In the genomic region with DNA sequence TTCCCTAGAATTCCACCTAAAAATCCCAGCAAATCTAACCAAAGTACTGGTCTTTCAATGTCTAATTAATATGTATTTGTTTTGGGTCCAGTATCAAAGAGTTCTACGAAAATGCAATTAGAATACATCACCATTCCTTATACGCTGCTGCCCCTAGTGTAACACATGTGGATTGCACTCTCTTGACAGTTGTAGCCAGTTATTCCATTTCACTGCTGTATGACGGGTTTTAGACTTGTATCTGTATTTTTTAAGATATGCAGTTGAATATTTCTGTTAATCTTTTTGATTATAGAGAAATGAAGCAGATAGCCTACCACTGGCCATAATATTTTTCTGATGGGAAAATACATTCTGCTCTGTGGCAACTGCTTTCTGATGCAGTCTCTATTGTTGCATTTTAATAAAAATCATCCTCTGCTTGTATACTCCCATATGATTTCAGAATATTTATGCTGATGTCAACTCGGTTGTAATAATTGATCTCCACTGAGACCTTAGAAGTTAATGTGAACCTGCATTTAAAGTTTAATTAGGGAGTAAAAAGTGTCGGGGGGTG, we compare ENCODE assay signal across 8 cellular contexts. TPM values are rescaled to one million over a fixed set of nuclear protein-coding genes. Genes with fewer than 3 reads are reported as not detected.
A peak's percentile ranks its signal among the peaks of the same experiment; 100 is the strongest.
DNase-seq lines count a peak whose midpoint lies in the region; ATAC-seq and TF ChIP-seq lines count a peak whose summit lies in the region.

No MANE protein-coding gene starts in this region.

- H3K4me1 ChIP-seq in neuron (ENCODE audit: insufficient read depth, low read length), result peaks cover 6% of the 10 kb centered on the region

- no peaks in the 10 kb centered on the region for H3K9me3 ChIP-seq in neuron (ENCODE audit: low read length)

- H3K4me3 ChIP-seq in fibroblast of mammary gland (ENCODE audit: control insufficient read depth, low read depth, low read length), result no peak overlapping the region
- H3K4me3 ChIP-seq in neuron (ENCODE audit: low read length), result peak overlapping the region; percentile 24

- DNase-seq in DMS153 (lab: John Stamatoyannopoulos, UW) (peak; percentile 21), NCI-H1694 treated with DMSO at 0.1 percent for 48 hours (lab: John Stamatoyannopoulos, UW) (peak; percentile 21), fibroblast of mammary gland (ENCODE audit: low read depth) (peak; percentile 36), ureter (ENCODE audit: low spot score) (no peak)
- peak; percentile 17 for DNase-seq in activated CD4-positive, alpha-beta memory T cell treated with anti-CD3 and anti-CD28 coated beads, Interleukin-2, amount 10 ng/mL, durations not matched to agents 7 days and 5 days

- POLR2A ChIA-PET in activated CD4-positive, alpha-beta memory T cell treated with anti-CD3 and anti-CD28 coated beads, Interleukin-2, amount 10 ng/mL, durations not matched to agents 7 days and 5 days (lab: Charles Lee), result interaction anchor here (1.1 kb wide), 1 partner anchor 58 kb away, joined by 3 read pairs; the partner anchor contains the start of gene APEX2

- TF ChIP-seq CTCF in fibroblast of mammary gland (conservative IDR thresholded peaks at IDR 0.05; ENCODE audit: control insufficient read depth, insufficient read depth, low read depth, low read length), result peak; percentile 87

- CTCF ChIA-PET in activated CD4-positive, alpha-beta memory T cell treated with anti-CD3 and anti-CD28 coated beads, Interleukin-2, amount 10 ng/mL, durations not matched to agents 7 days and 5 days (lab: Charles Lee), result interaction anchor here (0.9 to 1.2 kb wide), 3 partner anchors 57 to 798 kb away, joined by 3 to 4 read pairs (median 3); partner anchors contain the start of gene APEX2

- H3K4me1 Mint-ChIP-seq in activated CD4-positive, alpha-beta memory T cell treated with anti-CD3 and anti-CD28 coated beads, Interleukin-2, amount 10 ng/mL, durations not matched to agents 7 days and 5 days, result peaks cover 15% of the 10 kb centered on the region

- H3K27me3 ChIP-seq in neuron (ENCODE audit: insufficient read depth, low read length), result peaks cover 2% of the 10 kb centered on the region

- H3K36me3 ChIP-seq in neuron (ENCODE audit: insufficient read depth, low read length), result no peaks in the 10 kb centered on the region

- H3K36me3 Mint-ChIP-seq in activated CD4-positive, alpha-beta memory T cell treated with anti-CD3 and anti-CD28 coated beads, Interleukin-2, amount 10 ng/mL, durations not matched to agents 7 days and 5 days (ENCODE audit: low read depth), result no peaks in the 10 kb centered on the region

- peak overlapping the region; percentile 12 for H3K4me3 Mint-ChIP-seq in activated CD4-positive, alpha-beta memory T cell treated with anti-CD3 and anti-CD28 coated beads, Interleukin-2, amount 10 ng/mL, durations not matched to agents 7 days and 5 days

- peak; percentile 88 for ATAC-seq in GM19351 (IDR thresholded peaks at IDR 0.05; ENCODE audit: unreplicated experiment)
- no peak for ATAC-seq in GM21717 (IDR thresholded peaks at IDR 0.05; ENCODE audit: unreplicated experiment)

- H2AFZ ChIP-seq in neuron (ENCODE audit: low read depth, low read length), result peak overlapping the region; percentile 2

- no peaks in the 10 kb centered on the region for H3K9me3 Mint-ChIP-seq in activated CD4-positive, alpha-beta memory T cell treated with anti-CD3 and anti-CD28 coated beads, Interleukin-2, amount 10 ng/mL, durations not matched to agents 7 days and 5 days

- H3K27ac Mint-ChIP-seq in activated CD4-positive, alpha-beta memory T cell treated with anti-CD3 and anti-CD28 coated beads, Interleukin-2, amount 10 ng/mL, durations not matched to agents 7 days and 5 days, result no peak overlapping the region

- no peaks in the 10 kb centered on the region for H3K27me3 Mint-ChIP-seq in activated CD4-positive, alpha-beta memory T cell treated with anti-CD3 and anti-CD28 coated beads, Interleukin-2, amount 10 ng/mL, durations not matched to agents 7 days and 5 days

RNA-seq across cellular contexts. Expression of gene PAGE2B, which starts 17.1 kb away (rescaled TPM):
- total RNA-seq in activated CD4-positive, alpha-beta memory T cell treated with anti-CD3 and anti-CD28 coated beads, Interleukin-2, amount 10 ng/mL, durations not matched to agents 7 days and 5 days, result 1 to 10 TPM in 1 of 2 experiments, not detected in 1; 1.0 TPM
- total RNA-seq in ureter, result not detected

RNA-seq across cellular contexts. Expression of gene ALAS2, which starts 27.0 kb away (rescaled TPM):
- total RNA-seq in activated CD4-positive, alpha-beta memory T cell treated with anti-CD3 and anti-CD28 coated beads, Interleukin-2, amount 10 ng/mL, durations not matched to agents 7 days and 5 days, result not detected
- 0.60 TPM for total RNA-seq in ureter

RNA-seq across cellular contexts. Expression of gene PAGE2, which starts 31.0 kb away (rescaled TPM):
- not detected for total RNA-seq in activated CD4-positive, alpha-beta memory T cell treated with anti-CD3 and anti-CD28 coated beads, Interleukin-2, amount 10 ng/mL, durations not matched to agents 7 days and 5 days
- total RNA-seq in ureter, result not detected

RNA-seq across cellular contexts. Expression of gene APEX2, which starts 57.6 kb away (rescaled TPM):
- 10 to 100 TPM; 25.5 to 26.8 TPM for total RNA-seq in activated CD4-positive, alpha-beta memory T cell treated with anti-CD3 and anti-CD28 coated beads, Interleukin-2, amount 10 ng/mL, durations not matched to agents 7 days and 5 days
- total RNA-seq in ureter, result 18.7 TPM
